Comparison of ENCODE assay signal across 1 cellular context in genomic region chr5:111486926-111487325, GRCh38.
TF ChIP-seq lines count a peak whose summit lies in the region.

No MANE protein-coding gene starts in this region.

TF ChIP-seq in A549, 52 proteins besides CTCF, POLR2A, EP300 and RAD21 (continued from another document):
- TF ChIP-seq HMGXB4 (CRISPR knock-in tag; IDR thresholded peaks at IDR 0.05; ENCODE audit: borderline replicate concordance): no peak
- no peak for TF ChIP-seq FOSL2 (IDR thresholded peaks at IDR 0.05)
- no peak for TF ChIP-seq FOSL2 (CRISPR knock-in tag; IDR thresholded peaks at IDR 0.05)
- no peak for TF ChIP-seq FOSB (CRISPR knock-in tag; IDR thresholded peaks at IDR 0.05)
- TF ChIP-seq E2F6 (IDR thresholded peaks at IDR 0.05; ENCODE audit: borderline replicate concordance, low read depth): no peak
